ENCODE assay signal across 18 cellular contexts in genomic region chr4:113495790-113496189, GRCh38.
"Had no signal": no experiment of that assay in that cellular context is flagged by ENCODE, and none has a peak within 500 bp of the region (broad histone marks: within the 10 kb centered on the region; RNA-seq: fewer than 3 reads in every experiment).

No MANE protein-coding gene starts in this region.

- H3K4me1 Mint-ChIP-seq: stimulated activated memory B cell treated with anti-CD40 and anti-IgM and Interleukin-4, amounts not matched to agents 10 μg/mL and 1 μg/mL and 100 μg/mL, for 72 hours had no signal

- H3K27ac Mint-ChIP-seq: nephron; stimulated activated memory B cell treated with anti-CD40 and anti-IgM and Interleukin-4, amounts not matched to agents 10 μg/mL and 1 μg/mL and 100 μg/mL, for 72 hours; stimulated activated naive CD8-positive, alpha-beta T cell treated with anti-CD3 and anti-CD28 coated beads, Interleukin-15, Interleukin-2, amounts not matched to agents 100 ng/mL and 50 ng/mL, for 24 hours had no signal

- H3K27me3 Mint-ChIP-seq: naive B cell; stimulated activated memory B cell treated with anti-CD40 and anti-IgM and Interleukin-4, amounts not matched to agents 10 μg/mL and 1 μg/mL and 100 μg/mL, for 72 hours; stimulated activated naive CD8-positive, alpha-beta T cell treated with anti-CD3 and anti-CD28 coated beads, Interleukin-15, Interleukin-2, amounts not matched to agents 100 ng/mL and 50 ng/mL, for 24 hours had no signal

- H3K9ac ChIP-seq: parathyroid adenoma had no signal

- H3K36me3 ChIP-seq: prostate gland had no signal

- H2AFZ ChIP-seq: parathyroid adenoma had no signal

- H3K4me1 ChIP-seq: parathyroid adenoma, prostate gland, spleen, tibial artery, upper lobe of right lung had no signal

- H3K27me3 ChIP-seq: spleen, tibial artery, upper lobe of right lung had no signal

- H3K27ac ChIP-seq: coronary artery, parathyroid adenoma, prostate gland, spleen, tibial artery, upper lobe of right lung had no signal

- DNase-seq: effector CD4-positive, alpha-beta T cell; islet precursor cell; mesendoderm; naive B cell; spleen; stimulated activated CD4-positive, alpha-beta T cell treated with anti-CD3 and anti-CD28 coated beads, Interleukin-15, amount 100 ng/mL, for 24 hours; stimulated activated CD4-positive, alpha-beta T cell treated with anti-CD3 and anti-CD28 coated beads, Interleukin-1b, Interleukin-23, amount 100 ng/mL, for 48 hours; stimulated activated CD4-positive, alpha-beta T cell treated with anti-CD3 and anti-CD28 coated beads, Interleukin-4, amount 100 ng/mL, for 24 hours; tibial artery; upper lobe of right lung had no signal

- H3K4me3 ChIP-seq: coronary artery, prostate gland, spleen, tibial artery, upper lobe of right lung had no signal

- H3K9me3 ChIP-seq: prostate gland, spleen, tibial artery, upper lobe of right lung had no signal

- H3K9me3 Mint-ChIP-seq: stimulated activated memory B cell treated with anti-CD40 and anti-IgM and Interleukin-4, amounts not matched to agents 10 μg/mL and 1 μg/mL and 100 μg/mL, for 72 hours; stimulated activated naive CD8-positive, alpha-beta T cell treated with anti-CD3 and anti-CD28 coated beads, Interleukin-15, Interleukin-2, amounts not matched to agents 100 ng/mL and 50 ng/mL, for 24 hours had no signal

- H3K4me3 Mint-ChIP-seq: nephron; stimulated activated memory B cell treated with anti-CD40 and anti-IgM and Interleukin-4, amounts not matched to agents 10 μg/mL and 1 μg/mL and 100 μg/mL, for 72 hours; stimulated activated naive CD8-positive, alpha-beta T cell treated with anti-CD3 and anti-CD28 coated beads, Interleukin-15, Interleukin-2, amounts not matched to agents 100 ng/mL and 50 ng/mL, for 24 hours had no signal

- ATAC-seq: esophagus mucosa; sciatic nerve; stimulated activated memory B cell treated with anti-CD40 and anti-IgM and Interleukin-4, amounts not matched to agents 10 μg/mL and 1 μg/mL and 100 μg/mL, for 72 hours; upper lobe of right lung had no signal
